ENCODE assay signal across 1 cellular context in the genomic region with DNA sequence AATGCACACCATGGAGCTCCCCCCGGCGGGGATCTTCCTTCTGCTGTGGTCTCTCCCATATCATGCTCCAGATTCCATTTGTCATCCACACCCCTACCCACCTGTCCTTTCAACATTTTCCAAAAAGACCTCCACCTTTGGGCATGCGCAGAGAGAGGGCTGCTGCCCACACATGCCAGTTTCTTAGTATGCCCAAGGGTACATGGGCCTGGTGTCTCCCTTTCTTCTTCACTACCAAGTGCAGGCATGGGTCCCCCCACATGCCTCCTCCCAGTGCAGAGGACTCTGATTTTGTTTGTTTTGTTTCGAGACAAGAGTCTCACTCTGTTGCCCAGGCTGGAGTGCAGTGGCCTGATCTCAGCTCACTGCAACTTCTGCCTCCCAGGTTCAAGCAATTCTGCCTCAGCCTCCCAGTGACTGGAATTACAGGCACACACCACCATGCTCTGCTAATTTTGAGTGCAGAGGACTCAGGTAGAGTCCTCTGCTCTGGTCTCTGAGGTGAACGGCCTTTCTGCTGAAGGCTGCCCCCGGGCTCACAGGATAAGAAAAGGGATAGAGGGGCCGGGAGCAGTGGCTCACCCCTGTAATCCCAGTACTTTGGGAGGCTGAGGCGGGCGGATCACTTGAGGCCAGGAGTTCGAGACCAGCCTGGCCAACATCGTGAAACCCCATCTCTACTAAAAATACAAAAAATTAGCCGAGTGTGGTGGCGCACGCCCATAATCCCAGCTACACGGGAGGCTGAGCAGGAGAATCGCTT. TPM values are rescaled to one million over a fixed set of nuclear protein-coding genes. Genes with fewer than 3 reads are reported as not detected.
"Had no signal": no experiment of that assay in that cellular context is flagged by ENCODE, and none has a peak within 500 bp of the region (broad histone marks: within the 10 kb centered on the region; RNA-seq: fewer than 3 reads in every experiment).

No MANE protein-coding gene starts in this region.

RNA-seq across cellular contexts. Expression of a gene that starts 16.5 kb away (rescaled TPM):
- total RNA-seq: kidney epithelial cell had no signal
